Comparison of ENCODE assay signal across 8 cellular contexts in the genomic region with DNA sequence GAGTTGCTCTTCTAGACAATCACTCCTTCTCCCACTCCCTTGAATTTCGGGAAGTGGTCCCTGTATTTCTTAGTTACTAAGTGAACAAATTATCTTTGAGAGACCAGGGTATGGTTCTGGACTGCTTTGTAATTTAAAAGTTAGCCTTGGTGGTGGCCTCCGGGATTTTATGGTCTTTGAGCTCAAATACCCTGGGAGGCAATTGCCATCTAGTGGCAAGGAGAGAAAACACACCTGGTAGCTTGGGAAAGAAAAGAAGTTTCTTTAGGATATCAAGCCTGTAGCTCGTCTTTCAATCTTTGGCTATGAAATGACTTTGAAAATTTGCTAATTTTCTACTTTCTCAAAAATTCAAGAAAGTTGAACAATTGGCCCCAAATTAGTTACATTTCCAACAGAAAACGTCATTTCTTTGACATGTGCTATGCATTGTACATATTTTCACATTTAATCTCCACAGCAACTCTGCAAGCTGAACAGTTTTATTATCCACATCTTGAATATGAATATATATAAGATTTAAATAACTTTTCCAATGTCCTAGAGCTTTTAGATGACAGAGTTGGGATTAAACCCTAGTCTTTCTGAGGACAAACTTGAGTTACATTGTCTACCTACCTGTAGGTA. TPM values are rescaled to one million over a fixed set of nuclear protein-coding genes. Genes with fewer than 3 reads are reported as not detected.
A peak's percentile ranks its signal among the peaks of the same experiment; 100 is the strongest.
DNase-seq lines count a peak whose midpoint lies in the region; ATAC-seq and TF ChIP-seq lines count a peak whose summit lies in the region.

No MANE protein-coding gene starts in this region.

- no peak overlapping the region for H3K4me3 Mint-ChIP-seq in effector memory CD8-positive, alpha-beta T cell

- BruUV-seq in Panc1 (replicated peaks; lab: Mats Ljungman, UMichigan): no TSS peak

- no peaks in the 10 kb centered on the region for H3K9me3 ChIP-seq in Panc1 (ENCODE audit: control insufficient read depth, insufficient read depth, low read depth, low read length)

- H3K27me3 ChIP-seq in Panc1 (ENCODE audit: control insufficient read depth, insufficient read depth, low read length): no peaks in the 10 kb centered on the region

- intact Hi-C loops in Panc1 (cut with micrococcal nuclease; ENCODE audit: unreplicated experiment): loop anchor here (5.0 to 10.0 kb wide), 5 partner anchors 54 to 374 kb away; no protein-coding TSS in a partner anchor

- POLR2A ChIA-PET in Panc1 (lab: Charles Lee): interaction anchor here (0.5 kb wide), 1 partner anchor 89 kb away, joined by 3 read pairs; no protein-coding TSS in a partner anchor

- DNase-seq in DMS114 treated with DMSO at 0.1 percent for 48 hours (lab: John Stamatoyannopoulos, UW; ENCODE audit: unreplicated experiment): peak; percentile 56
- peak; percentile 41 for DNase-seq in Panc1 (ENCODE audit: low read depth, low spot score)
- peak in 1 of 3 experiments; percentile 2 for DNase-seq in effector memory CD8-positive, alpha-beta T cell
- peak; percentile 17 for DNase-seq in mucosa of gallbladder (ENCODE audit: low spot score)
- no peak for DNase-seq in NCI-H187 treated with DMSO at 0.1 percent for 48 hours (lab: John Stamatoyannopoulos, UW)

- peaks cover 0 to 2% of the 10 kb centered on the region in 2 donors for H3K4me1 Mint-ChIP-seq in effector memory CD8-positive, alpha-beta T cell (ENCODE audit: low read depth in 2 of 2)

- peaks cover 10% of the 10 kb centered on the region for H3K4me1 ChIP-seq in Panc1 (ENCODE audit: control insufficient read depth, insufficient read depth, low read length)

- no peaks in the 10 kb centered on the region for H3K9me3 Mint-ChIP-seq in effector memory CD8-positive, alpha-beta T cell

- H3K36me3 Mint-ChIP-seq in effector memory CD8-positive, alpha-beta T cell (ENCODE audit: insufficient read depth): no peaks in the 10 kb centered on the region

- no peak overlapping the region for H3K4me3 ChIP-seq in Panc1 (ENCODE audit: low read depth in 2 of 2, low read length in 2 of 2)

- H3K27ac Mint-ChIP-seq in effector memory CD8-positive, alpha-beta T cell: no peak overlapping the region

- peak overlapping the region; percentile 44; the same call in 1 of the 2 replicates for H3K27ac ChIP-seq in Panc1 (ENCODE audit: low read length)

- peaks cover 18 to 44% of the 10 kb centered on the region in 2 donors for H3K27me3 Mint-ChIP-seq in effector memory CD8-positive, alpha-beta T cell

- in situ Hi-C loops in Panc1 (cut with HindIII; ENCODE audit: low pct_unique_long_range_greater_than_20kb, low sequenced_read_pairs): no loop called here

- no peaks in the 10 kb centered on the region for H3K36me3 ChIP-seq in Panc1 (ENCODE audit: control insufficient read depth, insufficient read depth, low read length)

- CTCF ChIA-PET in Panc1 (lab: Charles Lee): interaction anchor here (0.6 to 2.4 kb wide), 19 partner anchors 8 to 1991 kb away, joined by 3 to 20 read pairs (median 4); no protein-coding TSS in a partner anchor

- TF ChIP-seq CTCF in Panc1 (IDR thresholded peaks at IDR 0.05): peak; percentile 92

- ATAC-seq in GM18873 (IDR thresholded peaks at IDR 0.05; ENCODE audit: low FRiP score, unreplicated experiment) (peak; percentile 44), HG03520 (IDR thresholded peaks at IDR 0.05; ENCODE audit: unreplicated experiment) (peak; percentile 36), Panc1 (peak; percentile 86), GM19452 (IDR thresholded peaks at IDR 0.05; ENCODE audit: unreplicated experiment) (no peak)
- peak; percentile 33 for ATAC-seq in effector memory CD8-positive, alpha-beta T cell (replicated peaks)

RNA-seq across cellular contexts. Expression of gene MMP27, which starts 39.1 kb away (rescaled TPM):
- not detected for total RNA-seq in Panc1 (2021; ENCODE audit: unreplicated experiment)
- polyA plus RNA-seq in Panc1 (2012; ENCODE audit: insufficient read length): not detected
- not detected for total RNA-seq in mucosa of gallbladder

RNA-seq across cellular contexts. Expression of gene MMP20, which starts 41.3 kb away (rescaled TPM):
- total RNA-seq in Panc1 (2021; ENCODE audit: unreplicated experiment) (not detected), mucosa of gallbladder (0.35 TPM)
- not detected for polyA plus RNA-seq in Panc1 (2012; ENCODE audit: insufficient read length)

RNA-seq across cellular contexts. Expression of gene MMP8, which starts 58.3 kb away (rescaled TPM):
- not detected for total RNA-seq in Panc1 (2021; ENCODE audit: unreplicated experiment)
- not detected for polyA plus RNA-seq in Panc1 (2012; ENCODE audit: insufficient read length)
- not detected for total RNA-seq in mucosa of gallbladder
